8 cellular contexts compared by ENCODE assay signal in the genomic region with DNA sequence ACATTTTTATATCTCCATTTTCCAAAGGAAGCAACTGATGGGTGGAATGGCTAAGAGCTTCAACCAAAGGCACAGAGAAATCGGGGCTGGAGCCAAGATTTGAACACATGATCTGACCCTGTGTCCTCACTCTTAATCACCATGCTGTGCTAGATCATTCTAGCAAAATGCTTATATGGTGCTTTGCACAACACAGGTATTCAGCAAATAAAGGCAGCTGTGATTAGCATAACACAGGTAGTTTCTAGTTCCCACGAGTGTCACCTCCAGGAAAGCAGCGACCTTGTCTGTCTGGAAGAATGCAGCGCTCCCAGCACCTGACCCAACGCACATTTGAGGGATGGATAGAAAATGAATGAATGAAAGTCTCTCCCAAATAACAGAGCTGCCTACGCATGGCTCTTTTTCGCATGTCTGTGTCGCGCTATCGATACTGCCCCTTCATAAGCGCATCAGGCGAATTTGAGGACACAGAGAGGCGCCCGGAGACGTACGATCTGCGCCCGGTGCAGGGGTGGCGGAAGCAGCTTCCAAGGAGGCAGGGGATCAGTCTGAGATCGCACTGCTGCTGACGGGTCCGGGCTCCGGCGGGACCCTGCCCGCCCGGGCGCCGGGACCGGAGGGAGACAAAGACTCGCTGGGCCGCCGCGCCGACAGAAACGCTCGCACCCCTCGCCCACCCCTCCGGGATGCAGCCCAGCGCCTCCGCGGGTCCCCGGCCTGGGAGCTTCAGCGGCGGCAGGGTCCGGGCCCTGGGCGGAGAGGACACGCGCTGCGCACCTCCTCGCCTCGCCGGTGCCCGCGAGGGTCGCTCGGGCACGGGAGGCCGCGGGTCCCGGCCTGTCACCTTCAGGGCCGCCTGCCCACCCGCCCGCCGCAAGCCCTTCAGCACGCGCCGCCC. TPM values are rescaled to one million over a fixed set of nuclear protein-coding genes. Genes with fewer than 3 reads are reported as not detected.
DNase-seq lines count a peak whose midpoint lies in the region; ATAC-seq and TF ChIP-seq lines count a peak whose summit lies in the region.

No MANE protein-coding gene starts in this region.

- WGBS in lung, 2 donors: 1 to 2% methylated on average over 51 to 67 of the region's 67 CpGs

- peaks cover 38% of the 10 kb centered on the region for H3K4me1 Mint-ChIP-seq in activated T-cell treated with anti-CD3 and anti-CD28 coated beads, Interleukin-2, amount 50 U/mL, for 24 hours (ENCODE audit: low read depth)
- H3K4me1 Mint-ChIP-seq in chondrocyte (ENCODE audit: low read depth): peaks cover 46% of the 10 kb centered on the region

- peak overlapping the region; percentile 62 to 73 for H3K9ac ChIP-seq in stomach smooth muscle (ENCODE audit: low read length in 2 of 2)

- H3K4me1 ChIP-seq in lung (ENCODE audit: control insufficient read depth in 2 of 2, insufficient read depth in 2 of 2, low read length in 2 of 2) (peaks cover 7 to 10% of the 10 kb centered on the region in 2 donors), stomach smooth muscle (ENCODE audit: control insufficient read depth, insufficient read depth, low read length) (peaks cover 20% of the 10 kb centered on the region)

- peaks cover 13% of the 10 kb centered on the region for H3K36me3 Mint-ChIP-seq in activated T-cell treated with anti-CD3 and anti-CD28 coated beads, Interleukin-2, amount 50 U/mL, for 24 hours (ENCODE audit: low read depth)
- H3K36me3 Mint-ChIP-seq in chondrocyte (ENCODE audit: low read depth): no peaks in the 10 kb centered on the region

- TF ChIP-seq CTCF in chondrocyte (IDR thresholded peaks at IDR 0.05) (no peak), lung (IDR thresholded peaks at IDR 0.05; ENCODE audit: control extremely low read depth, extremely low read depth) (no peak)

- no peaks in the 10 kb centered on the region for H3K9me3 Mint-ChIP-seq in activated T-cell treated with anti-CD3 and anti-CD28 coated beads, Interleukin-2, amount 50 U/mL, for 24 hours
- no peaks in the 10 kb centered on the region for H3K9me3 Mint-ChIP-seq in chondrocyte (ENCODE audit: low read depth)

- no peaks in the 10 kb centered on the region for H3K9me3 ChIP-seq in lung (ENCODE audit: control insufficient read depth in 2 of 2, insufficient read depth in 1 of 2, low read length in 1 of 2)
- no peaks in the 10 kb centered on the region for H3K9me3 ChIP-seq in stomach smooth muscle (ENCODE audit: control insufficient read depth in 2 of 2, low read length in 2 of 2)

- no peaks in the 10 kb centered on the region for H3K27me3 Mint-ChIP-seq in activated T-cell treated with anti-CD3 and anti-CD28 coated beads, Interleukin-2, amount 50 U/mL, for 24 hours
- H3K27me3 Mint-ChIP-seq in chondrocyte (ENCODE audit: low read depth): no peaks in the 10 kb centered on the region

- H3K4me3 ChIP-seq in lung (peak overlapping the region; percentile 98), stomach smooth muscle (ENCODE audit: low read length in 2 of 2) (peak overlapping the region; percentile 59 to 83)

- H3K27ac Mint-ChIP-seq in activated T-cell treated with anti-CD3 and anti-CD28 coated beads, Interleukin-2, amount 50 U/mL, for 24 hours: peak overlapping the region; percentile 76
- peak overlapping the region; percentile 89 for H3K27ac Mint-ChIP-seq in chondrocyte (ENCODE audit: unreplicated experiment)

- H3K36me3 ChIP-seq in lung (ENCODE audit: control insufficient read depth in 2 of 2, insufficient read depth in 2 of 2, low read length in 2 of 2): peaks cover 0 to 4% of the 10 kb centered on the region in 2 donors
- H3K36me3 ChIP-seq in stomach smooth muscle (ENCODE audit: control insufficient read depth in 2 of 2, insufficient read depth in 2 of 2, low read length in 2 of 2): no peaks in the 10 kb centered on the region

- peak overlapping the region; percentile 89 for H3K4me3 Mint-ChIP-seq in activated T-cell treated with anti-CD3 and anti-CD28 coated beads, Interleukin-2, amount 50 U/mL, for 24 hours
- peak overlapping the region; percentile 84 for H3K4me3 Mint-ChIP-seq in chondrocyte (ENCODE audit: unreplicated experiment)

- no peak for DNase-seq in activated T-cell treated with anti-CD3 and anti-CD28 coated beads, Interleukin-2, amount 50 U/mL, for 24 hours
- no peak for DNase-seq in activated T-cell treated with anti-CD3 and anti-CD28 coated beads, Interleukin-2, amount 50 U/mL, for 1 hour
- DNase-seq in RPMI7951 (ENCODE audit: low read depth): peak; percentile 16
- DNase-seq in chondrocyte (ENCODE audit: low spot score): no peak
- DNase-seq in lung (ENCODE audit: low spot score): no peak
- no peak for DNase-seq in T-helper 9 cell

- H3K27ac ChIP-seq in lung (ENCODE audit: low read depth in 1 of 2, low read length in 1 of 2) (peak overlapping the region; percentile 85 to 93), stomach smooth muscle (ENCODE audit: low read length) (no peak overlapping the region)

- H3K27me3 ChIP-seq in lung (ENCODE audit: control insufficient read depth, insufficient read depth) (no peaks in the 10 kb centered on the region), stomach smooth muscle (ENCODE audit: control insufficient read depth in 1 of 2, insufficient read depth in 2 of 2, low read length in 2 of 2) (no peaks in the 10 kb centered on the region)

- ATAC-seq in HG02852 (IDR thresholded peaks at IDR 0.05; ENCODE audit: unreplicated experiment): peak; percentile 36
- no peak for ATAC-seq in lung (ENCODE audit: insufficient read depth, low FRiP score)

RNA-seq across cellular contexts. Expression of gene EPS15L1, which starts 0.6 kb away (rescaled TPM):
- total RNA-seq in RPMI7951 (2014; rRNA removed; shearing (Covaris generic)): 3.8 and 5.2 TPM in 2 replicates
- total RNA-seq in chondrocyte (34.4 to 36.5 TPM (median 36.1 TPM) in 3 replicates), lung (10 to 100 TPM; 31.7 to 47.0 TPM)
- polyA plus RNA-seq in lung: 10 to 100 TPM; 18.7 to 20.1 TPM

RNA-seq across cellular contexts. Expression of gene CALR3, which starts 24.8 kb away (rescaled TPM):
- not detected in 2 replicates for total RNA-seq in RPMI7951 (2014; rRNA removed; shearing (Covaris generic))
- total RNA-seq in chondrocyte (not detected in 3 replicates), lung (not detected)
- polyA plus RNA-seq in lung: under 1 TPM in 1 of 2 donors, not detected in 1; 0.07 TPM

RNA-seq across cellular contexts. Expression of gene C19orf44, which starts 25.0 kb away (rescaled TPM):
- total RNA-seq in RPMI7951 (2014; rRNA removed; shearing (Covaris generic)): 4.5 and 10.0 TPM in 2 replicates
- total RNA-seq in chondrocyte (3.1 to 5.8 TPM (median 3.2 TPM) in 3 replicates), lung (1 to 10 TPM; 5.2 to 9.4 TPM)
- 1 to 10 TPM; 3.1 to 4.0 TPM for polyA plus RNA-seq in lung
